21 cellular contexts compared by ENCODE assay signal in genomic region chr16:89425523-89425922, GRCh38.
DNase-seq lines count a peak whose midpoint lies in the region; ATAC-seq, FAIRE-seq and TF ChIP-seq lines count a peak whose summit lies in the region.
"Had no signal": no experiment of that assay in that cellular context is flagged by ENCODE, and none has a peak within 500 bp of the region (broad histone marks: within the 10 kb centered on the region; RNA-seq: fewer than 3 reads in every experiment).

No MANE protein-coding gene starts in this region.

- no peaks in the 10 kb centered on the region for H3K9me3 ChIP-seq in CD4-positive, alpha-beta T cell (ENCODE audit: control insufficient read depth, low read length)
- H3K9me3 ChIP-seq in kidney (ENCODE audit: control insufficient read depth in 1 of 2, low read length in 2 of 2), result no peaks in the 10 kb centered on the region
- H3K9me3 ChIP-seq: HAP-1, psoas muscle, spleen, transverse colon had no signal

- no peak for FAIRE-seq in kidney (lab: Jason Lieb, UNC)
- FAIRE-seq: bronchial epithelial cell had no signal

- H3K36me3 ChIP-seq in kidney (ENCODE audit: control insufficient read depth in 1 of 2, insufficient read depth in 2 of 2, low read length in 2 of 2), result no peaks in the 10 kb centered on the region
- H3K36me3 ChIP-seq: transverse colon had no signal

- H3K27ac ChIP-seq in CD4-positive, alpha-beta T cell (ENCODE audit: low read depth, low read length), result no peak overlapping the region
- no peak overlapping the region for H3K27ac ChIP-seq in kidney (ENCODE audit: low read depth in 2 of 2, low read length in 2 of 2)
- H3K27ac ChIP-seq: C4-2B, psoas muscle, RWPE1, transverse colon had no signal

- H3K27me3 ChIP-seq in CD4-positive, alpha-beta T cell (ENCODE audit: control insufficient read depth, insufficient read depth, low read length), result no peaks in the 10 kb centered on the region
- H3K27me3 ChIP-seq: spleen, transverse colon had no signal

- POLR2A ChIA-PET in CD4-positive, alpha-beta T cell (lab: Charles Lee), result no interaction called here
- POLR2A ChIA-PET in WTC11 (lab: Charles Lee), result no interaction called here

- no peaks in the 10 kb centered on the region for H3K27me3 Mint-ChIP-seq in T-helper 2 cell treated with Interferon-gamma antibody and Interleukin-4, amounts not matched to agents 5 μg/mL and 100 μg/mL, for 36 hours (ENCODE audit: low read depth)
- no peaks in the 10 kb centered on the region for H3K27me3 Mint-ChIP-seq in CD4-positive, alpha-beta T cell
- H3K27me3 Mint-ChIP-seq in WTC11 (ENCODE audit: low read depth), result no peaks in the 10 kb centered on the region

- H3K9me3 Mint-ChIP-seq in T-helper 2 cell treated with Interferon-gamma antibody and Interleukin-4, amounts not matched to agents 5 μg/mL and 100 μg/mL, for 36 hours, result no peaks in the 10 kb centered on the region
- no peaks in the 10 kb centered on the region for H3K9me3 Mint-ChIP-seq in CD4-positive, alpha-beta T cell
- H3K9me3 Mint-ChIP-seq in WTC11, result peaks cover 2% of the 10 kb centered on the region; the same call in 1 of the 2 replicates
- H3K9me3 Mint-ChIP-seq: nephron had no signal

- no peak overlapping the region for H3K9ac ChIP-seq in kidney (ENCODE audit: low read length in 2 of 2)

- H3K27ac Mint-ChIP-seq in T-helper 2 cell treated with Interferon-gamma antibody and Interleukin-4, amounts not matched to agents 5 μg/mL and 100 μg/mL, for 36 hours, result peak overlapping the region; percentile 36
- H3K27ac Mint-ChIP-seq in CD4-positive, alpha-beta T cell, result peak overlapping the region; percentile 45
- peak overlapping the region; percentile 41 for H3K27ac Mint-ChIP-seq in WTC11

- DNase-seq in T-helper 2 cell treated with Interferon-gamma antibody and Interleukin-4, amounts not matched to agents 5 μg/mL and 100 μg/mL, for 36 hours (ENCODE audit: low spot score), result no peak
- DNase-seq in T-helper 2 cell, result no peak
- no peak for DNase-seq in CD4-positive, alpha-beta T cell
- no peak for DNase-seq in WTC11 (ENCODE audit: low spot score)
- peak; percentile 23 for DNase-seq in kidney
- DNase-seq in GOT3 (lab: John Stamatoyannopoulos, UW), result no peak
- no peak for DNase-seq in NOMO-1 treated with dmso at 0.1 percent for 144 hours (lab: John Stamatoyannopoulos, UW; ENCODE audit: unreplicated experiment)
- DNase-seq: 8988T; head of caudate nucleus; NCI-H1417 treated with DMSO at 0.1 percent for 48 hours; NCI-H2227 treated with DMSO at 0.1 percent for 48 hours; psoas muscle; spleen; stimulated activated naive CD4-positive, alpha-beta T cell; transverse colon had no signal

- H3K4me1 Mint-ChIP-seq in T-helper 2 cell treated with Interferon-gamma antibody and Interleukin-4, amounts not matched to agents 5 μg/mL and 100 μg/mL, for 36 hours (ENCODE audit: low read depth), result peaks cover 56% of the 10 kb centered on the region
- H3K4me1 Mint-ChIP-seq in CD4-positive, alpha-beta T cell (ENCODE audit: low read depth), result peaks cover 61% of the 10 kb centered on the region
- peaks cover 52% of the 10 kb centered on the region for H3K4me1 Mint-ChIP-seq in WTC11

- CTCF ChIA-PET in CD4-positive, alpha-beta T cell (lab: Charles Lee), result interaction anchor here (0.6 to 1.0 kb wide), 2 partner anchors 10 to 16 kb away, joined by 3 read pairs; no protein-coding TSS in a partner anchor
- CTCF ChIA-PET in WTC11 (lab: Charles Lee), result interaction anchor here (1.2 to 1.5 kb wide), 3 partner anchors 16 to 117 kb away, joined by 3 to 5 read pairs (median 4); no protein-coding TSS in a partner anchor

- no peak for TF ChIP-seq CTCF in CD4-positive, alpha-beta T cell (IDR thresholded peaks at IDR 0.05)
- TF ChIP-seq CTCF in WTC11 (IDR thresholded peaks at IDR 0.05) (no peak), kidney (IDR thresholded peaks at IDR 0.05; ENCODE audit: borderline replicate concordance, extremely low read depth, insufficient read depth) (no peak)

- H3K4me3 Mint-ChIP-seq in T-helper 2 cell treated with Interferon-gamma antibody and Interleukin-4, amounts not matched to agents 5 μg/mL and 100 μg/mL, for 36 hours, result peak overlapping the region; percentile 28
- H3K4me3 Mint-ChIP-seq in CD4-positive, alpha-beta T cell, result peak overlapping the region; percentile 17
- H3K4me3 Mint-ChIP-seq in WTC11, result no peak overlapping the region
- H3K4me3 Mint-ChIP-seq: nephron had no signal

- no peak overlapping the region for H3K4me3 ChIP-seq in kidney (ENCODE audit: low read length in 2 of 2)
- H3K4me3 ChIP-seq: HAP-1, psoas muscle, spleen, transverse colon had no signal

- peaks cover 21% of the 10 kb centered on the region for H3K36me3 Mint-ChIP-seq in T-helper 2 cell treated with Interferon-gamma antibody and Interleukin-4, amounts not matched to agents 5 μg/mL and 100 μg/mL, for 36 hours (ENCODE audit: low read depth)
- H3K36me3 Mint-ChIP-seq in CD4-positive, alpha-beta T cell (ENCODE audit: low read depth), result peaks cover 48% of the 10 kb centered on the region
- peaks cover 2% of the 10 kb centered on the region; the same call in 1 of the 2 replicates for H3K36me3 Mint-ChIP-seq in WTC11

- ATAC-seq in CD4-positive, alpha-beta T cell (ENCODE audit: poor library complexity), result no peak
- ATAC-seq in WTC11 (no peak), GM21825 (IDR thresholded peaks at IDR 0.05; ENCODE audit: unreplicated experiment) (no peak)
- ATAC-seq: psoas muscle had no signal

- intact Hi-C loops in CD4-positive, alpha-beta T cell (cut with DNase I, micrococcal nuclease), result no loop called here
- intact Hi-C loops in kidney (cut with DNase I), result no loop called here

- peaks cover 7 to 18% of the 10 kb centered on the region in 2 donors for H3K4me1 ChIP-seq in kidney (ENCODE audit: control insufficient read depth in 1 of 2, insufficient read depth in 1 of 2, low read depth in 1 of 2, low read length in 2 of 2)
- H3K4me1 ChIP-seq: HAP-1 had no signal

TF ChIP-seq in WTC11, 78 proteins besides CTCF, POLR2A, EP300 and RAD21:
- TF ChIP-seq, protein P1, sequence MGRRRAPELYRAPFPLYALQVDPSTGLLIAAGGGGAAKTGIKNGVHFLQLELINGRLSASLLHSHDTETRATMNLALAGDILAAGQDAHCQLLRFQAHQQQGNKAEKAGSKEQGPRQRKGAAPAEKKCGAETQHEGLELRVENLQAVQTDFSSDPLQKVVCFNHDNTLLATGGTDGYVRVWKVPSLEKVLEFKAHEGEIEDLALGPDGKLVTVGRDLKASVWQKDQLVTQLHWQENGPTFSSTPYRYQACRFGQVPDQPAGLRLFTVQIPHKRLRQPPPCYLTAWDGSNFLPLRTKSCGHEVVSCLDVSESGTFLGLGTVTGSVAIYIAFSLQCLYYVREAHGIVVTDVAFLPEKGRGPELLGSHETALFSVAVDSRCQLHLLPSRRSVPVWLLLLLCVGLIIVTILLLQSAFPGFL (CRISPR knock-in tag; IDR thresholded peaks at IDR 0.05; ENCODE audit: borderline replicate concordance), result no peak
TF ChIP-seq in WTC11: peak in this region for 0.
